Comparison of ENCODE assay signal across 18 cellular contexts in the genomic region with DNA sequence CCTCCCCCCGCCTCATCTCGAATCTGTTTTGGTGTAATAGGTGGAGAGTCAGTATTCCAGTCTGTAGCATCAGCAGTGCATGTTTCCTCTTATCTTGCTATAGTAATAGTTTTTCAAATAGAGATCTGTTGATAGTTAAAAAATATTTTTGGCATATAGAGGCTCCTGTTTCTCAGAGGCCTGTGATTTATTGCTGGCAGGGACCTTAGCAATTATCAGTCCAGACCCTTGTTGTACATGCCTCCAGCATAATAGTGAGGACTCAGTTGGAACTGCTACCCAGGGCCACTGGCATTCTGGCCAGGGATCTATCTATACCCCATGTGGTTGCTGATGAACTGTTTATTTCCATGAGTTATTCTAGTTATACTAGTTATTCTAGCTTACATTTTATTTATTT. TPM values are rescaled to one million over a fixed set of nuclear protein-coding genes. Genes with fewer than 3 reads are reported as not detected.
A peak's percentile ranks its signal among the peaks of the same experiment; 100 is the strongest.
DNase-seq lines count a peak whose midpoint lies in the region; ATAC-seq, FAIRE-seq and TF ChIP-seq lines count a peak whose summit lies in the region.
"Had no signal": no experiment of that assay in that cellular context is flagged by ENCODE, and none has a peak within 500 bp of the region (broad histone marks: within the 10 kb centered on the region; RNA-seq: fewer than 3 reads in every experiment).

No MANE protein-coding gene starts in this region.

- H4K20me1 ChIP-seq in SK-N-SH (ENCODE audit: insufficient read depth) (no peaks in the 10 kb centered on the region), HepG2 (ENCODE audit: insufficient read depth, low read length) (no peaks in the 10 kb centered on the region), MM.1S (ENCODE audit: insufficient read depth, low read length) (no peaks in the 10 kb centered on the region)

- TF ChIP-seq POLR2A in A549 (IDR thresholded peaks at IDR 0.05; ENCODE audit: low read length) (no peak), HepG2 (IDR thresholded peaks at IDR 0.05; ENCODE audit: insufficient read depth in 1 of 2, low read depth in 2 of 2, low read length in 2 of 2) (no peak)

- DNase-seq in A549 (ENCODE audit: low read depth in 1 of 2, low spot score in 1 of 2), result no peak
- peak; percentile 67 for DNase-seq in SK-N-SH
- DNase-seq in HepG2 (ENCODE audit: low spot score), result no peak
- DNase-seq in MM.1S, result no peak
- DNase-seq in stimulated activated CD4-positive, alpha-beta T cell treated with anti-CD3 and anti-CD28 coated beads, Interleukin-15, amount 100 ng/mL, for 24 hours, result no peak
- DNase-seq: Caco-2; CD4-positive, alpha-beta T cell; DMS153; H9; Kasumi-1; NCI-H1105; NCI-H2081; NCI-H510A; NCI-H774 had no signal

- no peak for TF ChIP-seq EP300 in A549 (IDR thresholded peaks at IDR 0.05)
- peak in 1 of 2 experiments; percentile 95; a peak in 2 of 4 replicates for TF ChIP-seq EP300 in SK-N-SH (IDR thresholded peaks at IDR 0.05; ENCODE audit: borderline replicate concordance in 1 of 2, low read depth in 1 of 2, low read length in 1 of 2)
- TF ChIP-seq EP300 in HepG2 (IDR thresholded peaks at IDR 0.05; ENCODE audit: low read depth in 2 of 2, low read length in 2 of 2), result no peak
- no peak for TF ChIP-seq EP300 in HepG2 (CRISPR knock-in tag; IDR thresholded peaks at IDR 0.05; ENCODE audit: borderline replicate concordance)

- H2AFZ ChIP-seq in SK-N-SH (ENCODE audit: low read depth) (no peak overlapping the region), HepG2 (ENCODE audit: low read length) (no peak overlapping the region), MM.1S (ENCODE audit: low read length) (no peak overlapping the region)

- POLR2A ChIA-PET in A549 (lab: Yijun Ruan, JAX), result no interaction called here
- POLR2A ChIA-PET in SK-N-SH (lab: Yijun Ruan, JAX), result interaction anchor here (0.6 to 1.6 kb wide), 7 partner anchors 28 to 239 kb away, joined by 3 to 10 read pairs (median 5); no protein-coding TSS in a partner anchor
- POLR2A ChIA-PET in HepG2 (lab: Yijun Ruan, JAX), result no interaction called here

- peaks cover 34% of the 10 kb centered on the region in 2 experiments for H3K36me3 ChIP-seq in SK-N-SH (replicated peaks in 1 of 2; ENCODE audit: control insufficient read depth in 1 of 2, insufficient read depth in 2 of 2, low read length in 1 of 2)
- peaks cover 16 to 66% of the 10 kb centered on the region in 2 experiments for H3K36me3 ChIP-seq in HepG2 (replicated peaks in 1 of 2; ENCODE audit: control insufficient read depth in 1 of 2, insufficient read depth in 2 of 2, low read length in 2 of 2)
- peaks cover 3% of the 10 kb centered on the region; the same call in 1 of the 2 replicates for H3K36me3 ChIP-seq in MM.1S (replicated peaks; ENCODE audit: insufficient read depth, low read length)

- FAIRE-seq in A549 (lab: Jason Lieb, UNC) (no peak), HepG2 (lab: Jason Lieb, UNC) (no peak)
- FAIRE-seq: GM12878 had no signal

- BruUV-seq in HepG2 (replicated peaks; lab: Mats Ljungman, UMichigan), result no TSS peak

- peaks cover 69% of the 10 kb centered on the region for H3K79me2 ChIP-seq in SK-N-SH (ENCODE audit: insufficient read depth)
- H3K79me2 ChIP-seq in HepG2 (ENCODE audit: insufficient read depth, low read length), result no peaks in the 10 kb centered on the region
- peaks cover 21% of the 10 kb centered on the region; the same call in 1 of the 2 replicates for H3K79me2 ChIP-seq in MM.1S (ENCODE audit: low read length)

- TF ChIP-seq RAD21 in A549 (conservative IDR thresholded peaks at IDR 0.05 in 1 of 2, IDR thresholded peaks at IDR 0.05 in 1 of 2) (no peak), SK-N-SH (IDR thresholded peaks at IDR 0.05; ENCODE audit: low read length) (peak; percentile 7), HepG2 (CRISPR knock-in tag; IDR thresholded peaks at IDR 0.05) (no peak)

- H3F3A ChIP-seq in SK-N-SH (replicated peaks; ENCODE audit: insufficient read depth), result peaks cover 54% of the 10 kb centered on the region
- 0 out of 2 replicates have a peak, but pooled peaks cover 3% of the 10 kb centered on the region for H3F3A ChIP-seq in MM.1S (ENCODE audit: insufficient read depth, low read length)

- H3K27me3 ChIP-seq in SK-N-SH (ENCODE audit: insufficient read depth) (no peaks in the 10 kb centered on the region), HepG2 (ENCODE audit: control insufficient read depth in 1 of 2, insufficient read depth in 2 of 2, low read length in 2 of 2) (no peaks in the 10 kb centered on the region), MM.1S (replicated peaks; ENCODE audit: insufficient read depth, low read length) (no peaks in the 10 kb centered on the region)

- H3K9ac ChIP-seq in SK-N-SH, result peak overlapping the region; percentile 22; the same call in 1 of the 2 replicates
- no peak overlapping the region for H3K9ac ChIP-seq in HepG2 (ENCODE audit: insufficient read depth, low read depth, low read length)
- no peak overlapping the region for H3K9ac ChIP-seq in MM.1S (ENCODE audit: low read length)

- H3K4me3 ChIP-seq in A549 (no peak overlapping the region), SK-N-SH (ENCODE audit: low read depth in 2 of 2, low read length in 1 of 2) (peak overlapping the region; percentile 31 to 39; a peak in 2 of 4 replicates), HepG2 (replicated peaks in 1 of 3; ENCODE audit: insufficient read depth in 1 of 3, low read depth in 2 of 3, low read length in 3 of 3) (no peak overlapping the region), MM.1S (ENCODE audit: low read length) (no peak overlapping the region)
- H3K4me3 ChIP-seq: GM12878 had no signal

- WGBS in A549 (ENCODE audit: missing lambda C conversion rate), result 86% methylated on average over 2 of the region's 2 CpGs
- 38% methylated on average over 2 of the region's 2 CpGs for WGBS in SK-N-SH (ENCODE audit: low lambda C conversion rate)
- 89% methylated on average over 2 of the region's 2 CpGs for WGBS in HepG2 (ENCODE audit: low lambda C conversion rate)

- intact Hi-C loops in HepG2 (cut with micrococcal nuclease; ENCODE audit: unreplicated experiment), result no loop called here

- no peak for ATAC-seq in A549
- peak; percentile 35; the same call in 1 of the 3 replicates for ATAC-seq in HepG2
- ATAC-seq in HG03439 (IDR thresholded peaks at IDR 0.05; ENCODE audit: unreplicated experiment), result no peak
- ATAC-seq: GM12878 had no signal

- H3K9me2 ChIP-seq in SK-N-SH (no peaks in the 10 kb centered on the region), MM.1S (replicated peaks; ENCODE audit: insufficient read depth, low read length) (no peaks in the 10 kb centered on the region)

- H3K4me1 ChIP-seq in A549, result peaks cover 32% of the 10 kb centered on the region
- peaks cover 17 to 45% of the 10 kb centered on the region in 2 experiments; a peak in 2 of 4 replicates for H3K4me1 ChIP-seq in SK-N-SH (ENCODE audit: control insufficient read depth in 1 of 2, insufficient read depth in 2 of 2, low read depth in 1 of 2, low read length in 1 of 2)
- H3K4me1 ChIP-seq in HepG2 (ENCODE audit: insufficient read depth, low read length), result peaks cover 26% of the 10 kb centered on the region
- no peaks in the 10 kb centered on the region for H3K4me1 ChIP-seq in MM.1S (ENCODE audit: low read length)
- H3K4me1 ChIP-seq: Caco-2 had no signal

- CTCF ChIA-PET in A549 (lab: Yijun Ruan, JAX), result interaction anchor here (1.2 kb wide), 1 partner anchor 133 kb away, joined by 3 read pairs; no protein-coding TSS in a partner anchor
- CTCF ChIA-PET in SK-N-SH (lab: Yijun Ruan, JAX), result interaction anchor here (0.9 to 5.2 kb wide), 14 partner anchors 21 to 200 kb away, joined by 3 to 59 read pairs (median 5); no protein-coding TSS in a partner anchor
- CTCF ChIA-PET in HepG2 (lab: Yijun Ruan, JAX; ENCODE audit: low intra/inter-chr PET ratio, low total read pairs), result no interaction called here

- peak overlapping the region; percentile 48 for H3K4me2 ChIP-seq in A549
- H3K4me2 ChIP-seq in SK-N-SH, result peak overlapping the region; percentile 77
- H3K4me2 ChIP-seq in HepG2 (ENCODE audit: low read depth, low read length), result no peak overlapping the region
- H3K4me2 ChIP-seq in MM.1S (ENCODE audit: low read depth, low read length), result no peak overlapping the region

- no peak for TF ChIP-seq CTCF in 22Rv1 (IDR thresholded peaks at IDR 0.05)
- TF ChIP-seq CTCF in A549 (IDR thresholded peaks at IDR 0.05), result no peak
- TF ChIP-seq CTCF in SK-N-SH (IDR thresholded peaks at IDR 0.05), result no peak
- TF ChIP-seq CTCF in HepG2 (CRISPR knock-in tag; IDR thresholded peaks at IDR 0.05), result no peak
- no peak for TF ChIP-seq CTCF in MM.1S (IDR thresholded peaks at IDR 0.05; ENCODE audit: low read length)

- in situ Hi-C loops in HepG2 (cut with HindIII; ENCODE audit: extremely low pct_ligation_motif_present, low pct_unique_long_range_greater_than_20kb), result loop anchor here (10.0 kb wide), 1 partner anchor 192 kb away; no protein-coding TSS in a partner anchor

- H3K27ac ChIP-seq in 22Rv1 (peak overlapping the region; percentile 65), A549 (no peak overlapping the region), SK-N-SH (ENCODE audit: low read depth in 2 of 2, low read length in 1 of 2) (peak overlapping the region; percentile 80 to 97), HepG2 (ENCODE audit: extremely low read length, insufficient read depth, low read length) (no peak overlapping the region), MM.1S (ENCODE audit: low read length) (no peak overlapping the region)
- H3K27ac ChIP-seq: HL-60 had no signal

- H3K9me3 ChIP-seq in A549 (no peaks in the 10 kb centered on the region), SK-N-SH (no peaks in the 10 kb centered on the region), HepG2 (ENCODE audit: low read length) (no peaks in the 10 kb centered on the region), MM.1S (replicated peaks; ENCODE audit: insufficient read depth, low read length) (no peaks in the 10 kb centered on the region)
- H3K9me3 ChIP-seq: Caco-2 had no signal

RNA-seq across cellular contexts. Expression of gene SPECC1L, which starts 52.6 kb away (rescaled TPM):
- polyA plus RNA-seq in A549 (2011; rRNA removed), result 22.4 and 25.2 TPM in 2 replicates
- polyA plus RNA-seq in A549 (2012; cell fraction: cytosol; rRNA removed), result 8.8 and 9.6 TPM in 2 replicates
- polyA plus RNA-seq in A549 (2012; cell fraction: nucleus; rRNA removed), result 15.3 and 21.1 TPM in 2 replicates
- polyA plus RNA-seq in A549 (2017; fragmentation: RNase III; extraction: RNeasy Plus Mini Kit Qiagen cat#74134 plus additional on column Dnase treatment), result 14.8 to 15.4 TPM (median 15.2 TPM) in 3 replicates
- 25.9 and 27.2 TPM in 2 replicates for polyA minus RNA-seq in A549 (2011; rRNA and poly(A)+ RNA removed)
- polyA plus RNA-seq in SK-N-SH (2012; rRNA removed), result 22.9 and 25.9 TPM in 2 replicates
- polyA plus RNA-seq in SK-N-SH (2012; cell fraction: cytosol; rRNA removed), result 17.8 and 21.8 TPM in 2 replicates
- 36.5 and 44.0 TPM in 2 replicates for polyA plus RNA-seq in SK-N-SH (2012; cell fraction: nucleus; rRNA removed)
- 30.3 and 40.2 TPM in 2 replicates for total RNA-seq in HepG2 (2016; rRNA removed; fragmentation: Illumina TruSeq; extraction: Trizol)
- 12.7 and 19.1 TPM in 2 replicates for total RNA-seq in HepG2 (2016; cell fraction: cytosol; rRNA removed; fragmentation: Illumina TruSeq; extraction: Trizol; ENCODE audit: low read depth)
- total RNA-seq in HepG2 (2016; cell fraction: insoluble cytoplasmic fraction; rRNA removed; fragmentation: Illumina TruSeq; extraction: Trizol), result 29.7 and 36.7 TPM in 2 replicates
- 23.5 and 24.7 TPM in 2 replicates for total RNA-seq in HepG2 (2016; cell fraction: membrane; rRNA removed; fragmentation: Illumina TruSeq; extraction: Trizol)
- 33.2 and 38.0 TPM in 2 replicates for total RNA-seq in HepG2 (2016; cell fraction: nucleus; rRNA removed; fragmentation: Illumina TruSeq; extraction: Trizol)
- polyA plus RNA-seq in HepG2 (2011; rRNA removed), result 14.1 and 16.9 TPM in 2 replicates
- polyA plus RNA-seq in HepG2 (2011; cell fraction: cytosol; rRNA removed), result 12.5 and 14.6 TPM in 2 replicates
- polyA plus RNA-seq in HepG2 (2011; cell fraction: nucleus; rRNA removed), result 19.0 TPM in 2 replicates
- 20.4 and 20.6 TPM in 2 replicates for polyA plus RNA-seq in HepG2 (2012)
- polyA plus RNA-seq in HepG2 (2016; cell fraction: cytosol; fragmentation: Illumina TruSeq; extraction: Trizol; ENCODE audit: low read depth), result 1.7 and 1.8 TPM in 2 replicates
- polyA plus RNA-seq in HepG2 (2016; cell fraction: insoluble cytoplasmic fraction; fragmentation: Illumina TruSeq; extraction: Trizol; ENCODE audit: low read depth), result 19.1 and 20.8 TPM in 2 replicates
- polyA plus RNA-seq in HepG2 (2016; cell fraction: membrane; fragmentation: Illumina TruSeq; extraction: Trizol; ENCODE audit: low read depth), result 5.1 and 5.2 TPM in 2 replicates
- polyA plus RNA-seq in HepG2 (2016; cell fraction: nucleus; fragmentation: Illumina TruSeq; extraction: Trizol; ENCODE audit: insufficient read depth, low read depth), result 22.8 and 26.2 TPM in 2 replicates
- polyA minus RNA-seq in HepG2 (2011; rRNA and poly(A)+ RNA removed; ENCODE audit: low replicate concordance), result 22.4 and 26.6 TPM in 2 replicates
- polyA minus RNA-seq in HepG2 (2011; cell fraction: cytosol; rRNA and poly(A)+ RNA removed), result 16.9 and 23.3 TPM in 2 replicates
- 43.5 and 49.4 TPM in 2 replicates for polyA minus RNA-seq in HepG2 (2011; cell fraction: nucleus; rRNA and poly(A)+ RNA removed)

Comparison
In these comparisons a context has a peak if more than half of its experiments do, and no peak if none do; other contexts are left out.
1. H3K27ac ChIP-seq: peak in 22Rv1 (single experiment) and SK-N-SH (2 of 2); none in A549 (0 of 2), HepG2 (single experiment) and MM.1S (single experiment).
2. H3K4me2 ChIP-seq: peak in A549 (single experiment) and SK-N-SH (single experiment); none in HepG2 (single experiment) and MM.1S (single experiment).
3. H3K4me3 ChIP-seq: peak in SK-N-SH (2 of 2); none in A549 (single experiment), HepG2 (0 of 3) and MM.1S (single experiment).